In genomic region chr3:158103131-158103955, GRCh38 we compare ENCODE assay signal across 8 cellular contexts. TPM values are rescaled to one million over a fixed set of nuclear protein-coding genes. Genes with fewer than 3 reads are reported as not detected.
A peak's percentile ranks its signal among the peaks of the same experiment; 100 is the strongest.
DNase-seq lines count a peak whose midpoint lies in the region; ATAC-seq and TF ChIP-seq lines count a peak whose summit lies in the region.

No MANE protein-coding gene starts in this region.

- H3K4me3 Mint-ChIP-seq in Calu3 (ENCODE audit: low read depth, unreplicated experiment): peak overlapping the region; percentile 81
- peak overlapping the region; percentile 70 for H3K4me3 Mint-ChIP-seq in endothelial cell (ENCODE audit: unreplicated experiment)
- H3K4me3 Mint-ChIP-seq in neural crest cell: peak overlapping the region; percentile 35

- H3K36me3 Mint-ChIP-seq in Calu3 (ENCODE audit: insufficient read depth, unreplicated experiment) (peaks cover 44% of the 10 kb centered on the region), endothelial cell (ENCODE audit: low read depth, unreplicated experiment) (peaks cover 4% of the 10 kb centered on the region), neural crest cell (ENCODE audit: low read depth) (no peaks in the 10 kb centered on the region)

- peak; percentile 33 for ATAC-seq in HG02885 (IDR thresholded peaks at IDR 0.05; ENCODE audit: poor library complexity, unreplicated experiment)

- H3K4me1 Mint-ChIP-seq in Calu3 (ENCODE audit: low read depth, unreplicated experiment) (peaks cover 32% of the 10 kb centered on the region), endothelial cell (ENCODE audit: unreplicated experiment) (peaks cover 26% of the 10 kb centered on the region), neural crest cell (peaks cover 41% of the 10 kb centered on the region)

- CTCF ChIA-PET in Calu3 (lab: Charles Lee): no interaction called here

- no TSS peak for BruUV-seq in Calu3 (replicated peaks; lab: Mats Ljungman, UMichigan)

- intact Hi-C loops in Calu3 (cut with micrococcal nuclease; ENCODE audit: unreplicated experiment): loop anchor here (5.0 kb wide), 3 partner anchors 209 to 571 kb away; no protein-coding TSS in a partner anchor

- no peaks in the 10 kb centered on the region for H3K9me3 Mint-ChIP-seq in Calu3 (ENCODE audit: low read depth, unreplicated experiment)
- H3K9me3 Mint-ChIP-seq in endothelial cell (ENCODE audit: unreplicated experiment): no peaks in the 10 kb centered on the region
- H3K9me3 Mint-ChIP-seq in neural crest cell: no peaks in the 10 kb centered on the region

- H3K27ac Mint-ChIP-seq in Calu3 (ENCODE audit: unreplicated experiment) (peak overlapping the region; percentile 26), endothelial cell (ENCODE audit: unreplicated experiment) (no peak overlapping the region), neural crest cell (ENCODE audit: unreplicated experiment) (no peak overlapping the region)

- DNase-seq in Calu3: peak; percentile 39
- peak; percentile 38 for DNase-seq in endothelial cell (ENCODE audit: low spot score)
- DNase-seq in neural crest cell (ENCODE audit: low read depth, low spot score): peak; percentile 17
- DNase-seq in NCI-H1694 (lab: John Stamatoyannopoulos, UW): no peak
- DNase-seq in GM19238 (ENCODE audit: insufficient read length, low spot score): no peak
- no peak for DNase-seq in NCI-H2196 (lab: John Stamatoyannopoulos, UW; ENCODE audit: unreplicated experiment)
- no peak for DNase-seq in DMS114 treated with DMSO at 0.1 percent for 48 hours (lab: John Stamatoyannopoulos, UW; ENCODE audit: unreplicated experiment)

- TF ChIP-seq CTCF in Calu3 (IDR thresholded peaks at IDR 0.05; ENCODE audit: unreplicated experiment): no peak
- no peak for TF ChIP-seq CTCF in endothelial cell (IDR thresholded peaks at IDR 0.05; ENCODE audit: unreplicated experiment)
- TF ChIP-seq CTCF in neural crest cell (conservative IDR thresholded peaks at IDR 0.05): no peak

- H3K27me3 Mint-ChIP-seq in Calu3 (ENCODE audit: unreplicated experiment) (peaks cover 21% of the 10 kb centered on the region), endothelial cell (ENCODE audit: unreplicated experiment) (peaks cover 35% of the 10 kb centered on the region), neural crest cell (ENCODE audit: low read depth) (peaks cover 100% of the 10 kb centered on the region)

RNA-seq across cellular contexts. Expression of gene SHOX2, which starts 2.9 kb away (rescaled TPM):
- total RNA-seq in Calu3 (2022): 11.8 and 14.7 TPM in 2 replicates
- total RNA-seq in endothelial cell (ENCODE audit: unreplicated experiment): 0.54 TPM
- 2.4 and 2.5 TPM in 2 replicates for total RNA-seq in neural crest cell

RNA-seq across cellular contexts. Expression of gene RSRC1, which starts 6.5 kb away (rescaled TPM):
- total RNA-seq in Calu3 (2022): 81.3 and 82.1 TPM in 2 replicates
- 24.7 TPM for total RNA-seq in endothelial cell (ENCODE audit: unreplicated experiment)
- 36.9 and 40.6 TPM in 2 replicates for total RNA-seq in neural crest cell

Comparison
In these comparisons a context has a peak if more than half of its experiments do, and no peak if none do; other contexts are left out.
1. DNase-seq: peak in Calu3 (single experiment), endothelial cell (single experiment) and neural crest cell (single experiment); none in NCI-H1694 (single experiment), GM19238 (single experiment), NCI-H2196 (single experiment) and DMS114 treated with DMSO at 0.1 percent for 48 hours (single experiment).
2. Peak in every context shown above with its lines, with median percentiles within 50 percentile points of each other: H3K4me3 Mint-ChIP-seq.